12 cellular contexts compared by ENCODE assay signal in genomic region chr9:115275753-115276152, GRCh38.
"Had no signal": no experiment of that assay in that cellular context is flagged by ENCODE, and none has a peak within 500 bp of the region (broad histone marks: within the 10 kb centered on the region; RNA-seq: fewer than 3 reads in every experiment).

No MANE protein-coding gene starts in this region.

- H3K27ac ChIP-seq: adrenal gland, body of pancreas had no signal

- DNase-seq: activated B cell treated with CpG ODN at 0.5 μM for 24 hours; activated CD4-positive, alpha-beta T cell treated with anti-CD3 and anti-CD28 coated beads, Interleukin-2, amount 10 ng/mL, durations not matched to agents 7 days and 5 days; activated naive CD4-positive, alpha-beta T cell treated with anti-CD3 and anti-CD28 coated beads, Interleukin-2, amount 50 U/mL, for 16 hours; adrenal gland; body of pancreas; effector memory CD4-positive, alpha-beta T cell; hypothalamus; nephron progenitor cell; T-helper 2 cell had no signal

- H3K4me3 ChIP-seq: adrenal gland, body of pancreas had no signal

- H3K9me3 Mint-ChIP-seq: activated B cell treated with CpG ODN at 0.5 μM for 24 hours; activated CD4-positive, alpha-beta T cell treated with anti-CD3 and anti-CD28 coated beads, Interleukin-2, amount 10 ng/mL, durations not matched to agents 7 days and 5 days had no signal

- H3K36me3 Mint-ChIP-seq: memory B cell had no signal

- H3K27ac Mint-ChIP-seq: activated B cell treated with CpG ODN at 0.5 μM for 24 hours; activated CD4-positive, alpha-beta T cell treated with anti-CD3 and anti-CD28 coated beads, Interleukin-2, amount 10 ng/mL, durations not matched to agents 7 days and 5 days; memory B cell; nephron progenitor cell had no signal

- FAIRE-seq: TTC549 had no signal

- H3K27me3 ChIP-seq: adrenal gland, body of pancreas had no signal

- H3K36me3 ChIP-seq: adrenal gland had no signal

- H3K4me3 Mint-ChIP-seq: activated B cell treated with CpG ODN at 0.5 μM for 24 hours; activated CD4-positive, alpha-beta T cell treated with anti-CD3 and anti-CD28 coated beads, Interleukin-2, amount 10 ng/mL, durations not matched to agents 7 days and 5 days; memory B cell; nephron progenitor cell had no signal

- H3K4me1 Mint-ChIP-seq: activated B cell treated with CpG ODN at 0.5 μM for 24 hours; activated CD4-positive, alpha-beta T cell treated with anti-CD3 and anti-CD28 coated beads, Interleukin-2, amount 10 ng/mL, durations not matched to agents 7 days and 5 days; memory B cell had no signal

- ATAC-seq: body of pancreas, left lobe of liver had no signal

- H3K9me3 ChIP-seq: adrenal gland, body of pancreas had no signal

- H3K4me1 ChIP-seq: adrenal gland, body of pancreas had no signal
